In the genomic region with DNA sequence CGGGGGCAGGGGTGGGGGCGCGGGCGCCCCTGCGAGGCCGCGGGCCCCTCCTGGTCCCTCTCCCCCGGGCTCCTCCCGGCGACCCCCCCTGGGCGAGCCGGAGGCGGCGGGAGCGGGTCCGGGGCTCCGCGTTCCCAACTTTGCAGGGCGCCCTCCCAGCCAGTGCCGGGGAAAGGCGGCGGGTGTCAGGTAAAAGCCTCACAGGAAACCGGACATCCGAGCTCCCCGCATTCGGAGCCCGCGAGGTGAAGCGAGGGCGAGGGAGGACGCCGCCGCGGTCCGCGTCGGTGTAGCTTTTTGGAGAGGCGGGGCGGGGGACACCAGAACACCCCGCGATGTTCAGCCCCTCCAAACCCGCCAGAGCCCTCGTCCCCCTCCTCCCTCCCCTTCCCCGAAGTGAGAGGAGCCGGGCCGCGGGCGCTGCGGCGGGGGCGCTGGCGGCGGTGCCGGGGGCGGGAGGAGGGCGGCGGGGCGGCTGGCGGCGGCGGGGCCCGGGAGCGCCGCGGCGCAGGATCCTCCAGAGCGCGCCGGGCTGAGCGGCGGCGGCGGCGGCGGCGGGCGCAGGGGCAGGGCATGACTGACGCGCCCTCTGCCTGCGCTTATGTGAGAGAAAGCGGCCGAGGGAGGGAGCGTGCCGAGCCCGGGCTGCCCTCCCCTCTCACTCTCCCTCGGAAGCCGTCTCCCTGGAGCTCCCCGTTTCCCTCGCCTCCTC, we compare ENCODE assay signal across 8 cellular contexts. TPM values are rescaled to one million over a fixed set of nuclear protein-coding genes. Genes with fewer than 3 reads are reported as not detected.
A peak's percentile ranks its signal among the peaks of the same experiment; 100 is the strongest.
DNase-seq lines count a peak whose midpoint lies in the region; ATAC-seq and TF ChIP-seq lines count a peak whose summit lies in the region.

A gene with protein sequence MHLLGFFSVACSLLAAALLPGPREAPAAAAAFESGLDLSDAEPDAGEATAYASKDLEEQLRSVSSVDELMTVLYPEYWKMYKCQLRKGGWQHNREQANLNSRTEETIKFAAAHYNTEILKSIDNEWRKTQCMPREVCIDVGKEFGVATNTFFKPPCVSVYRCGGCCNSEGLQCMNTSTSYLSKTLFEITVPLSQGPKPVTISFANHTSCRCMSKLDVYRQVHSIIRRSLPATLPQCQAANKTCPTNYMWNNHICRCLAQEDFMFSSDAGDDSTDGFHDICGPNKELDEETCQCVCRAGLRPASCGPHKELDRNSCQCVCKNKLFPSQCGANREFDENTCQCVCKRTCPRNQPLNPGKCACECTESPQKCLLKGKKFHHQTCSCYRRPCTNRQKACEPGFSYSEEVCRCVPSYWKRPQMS (minus strand): TSS at position 575 of the 712 bp plus-strand sequence. CDS start 611 bp downstream, outside the sequence.

- no CpG with 5 or more reads among the region's 89 CpGs for WGBS in esophagus muscularis mucosa

- no peak for TF ChIP-seq EP300 in esophagus muscularis mucosa (IDR thresholded peaks at IDR 0.05)

- DNase-seq in G401 (ENCODE audit: low spot score) (peak; percentile 21), HT1080 (ENCODE audit: low read depth) (peak; percentile 63), UCSD-AML1 (lab: John Stamatoyannopoulos, UW; ENCODE audit: unreplicated experiment) (peak; percentile 40), esophagus muscularis mucosa (ENCODE audit: extremely low spot score) (no peak), mucosa of descending colon (peak; percentile 26 to 50 (median 40)), upper lobe of right lung (peak; percentile 75), OCI-M1 (lab: John Stamatoyannopoulos, UW) (no peak)

- TF ChIP-seq CTCF in esophagus muscularis mucosa (IDR thresholded peaks at IDR 0.05) (peak in 2 of 3 experiments; percentile 39 to 42), mucosa of descending colon (IDR thresholded peaks at IDR 0.05) (no peak), upper lobe of right lung (IDR thresholded peaks at IDR 0.05) (peak; percentile 12)

- H3K9me3 ChIP-seq in esophagus muscularis mucosa = no peaks in the 10 kb centered on the region
- no peaks in the 10 kb centered on the region for H3K9me3 ChIP-seq in mucosa of descending colon
- H3K9me3 ChIP-seq in upper lobe of right lung = no peaks in the 10 kb centered on the region

- intact Hi-C loops in esophagus muscularis mucosa (cut with DNase I) = loop anchor here (5.0 kb wide), 2 partner anchors 225 to 250 kb away; no protein-coding TSS in a partner anchor
- intact Hi-C loops in mucosa of descending colon (cut with DNase I, micrococcal nuclease) = no loop called here
- intact Hi-C loops in upper lobe of right lung (cut with DNase I) = no loop called here

- H3K27ac ChIP-seq in esophagus muscularis mucosa (replicated peaks in 1 of 4) = peak within 1 kb of the TSS; percentile 85 to 91 (median 88)
- peak within 1 kb of the TSS; percentile 77 for H3K27ac ChIP-seq in upper lobe of right lung

- H3K4me3 ChIP-seq in esophagus muscularis mucosa (peak within 1 kb of the TSS; percentile 72 to 91 (median 90)), mucosa of descending colon (peak within 1 kb of the TSS; percentile 1), upper lobe of right lung (peak within 1 kb of the TSS; percentile 66)

- in situ Hi-C loops in G401 (cut with HindIII; ENCODE audit: low sequenced_read_pairs) = no loop called here

- no peaks in the 10 kb centered on the region for H3K36me3 ChIP-seq in esophagus muscularis mucosa
- H3K36me3 ChIP-seq in mucosa of descending colon (ENCODE audit: low read depth) = no peaks in the 10 kb centered on the region
- H3K36me3 ChIP-seq in upper lobe of right lung = no peaks in the 10 kb centered on the region

- peaks cover 3 to 30% (median 24%) of the 10 kb centered on the region in 4 donors for H3K4me1 ChIP-seq in esophagus muscularis mucosa
- H3K4me1 ChIP-seq in mucosa of descending colon (ENCODE audit: low read depth) = no peaks in the 10 kb centered on the region
- H3K4me1 ChIP-seq in upper lobe of right lung = peaks cover 12% of the 10 kb centered on the region

- ATAC-seq in GM21447 (IDR thresholded peaks at IDR 0.05; ENCODE audit: unreplicated experiment) (peak; percentile 73), mucosa of descending colon (peak; percentile 82), upper lobe of right lung (peak; percentile 91)

- H3K27me3 ChIP-seq in esophagus muscularis mucosa (peaks cover 0 to 5% (median 0%) of the 10 kb centered on the region in 4 donors), upper lobe of right lung (peaks cover 8% of the 10 kb centered on the region)

- no peak for TF ChIP-seq POLR2A in esophagus muscularis mucosa (IDR thresholded peaks at IDR 0.05; ENCODE audit: low read depth)

RNA-seq across cellular contexts. Expression of the gene that starts here (rescaled TPM):
- total RNA-seq in G401 (2014; rRNA removed; shearing (Covaris generic)) = 0.14 TPM in 1 of 2 replicates, not detected in the other
- total RNA-seq in HT1080 (2014; rRNA removed; shearing (Covaris generic)) = 43.6 and 51.2 TPM in 2 replicates
- 65.3 and 74.5 TPM in 2 replicates for polyA plus RNA-seq in HT1080 (2015; cell fraction: cytosol; rRNA removed)
- 56.0 and 58.3 TPM in 2 replicates for polyA plus RNA-seq in HT1080 (2015; cell fraction: nucleus; rRNA removed)
- total RNA-seq in esophagus muscularis mucosa (10 to 100 TPM in 1 of 4 donors, 1 to 10 TPM in 3; 4.2 to 10.3 (median 6.9) TPM), mucosa of descending colon (1 to 10 TPM; 1.2 to 5.3 (median 3.4) TPM), upper lobe of right lung (19.0 TPM)

Comparison
In these comparisons a context has a peak if more than half of its experiments do, and no peak if none do; other contexts are left out.
1. Peak in DNase-seq in G401; RNA of the gene not detected or under 1 TPM.
2. DNase-seq: peak in HT1080 (single experiment), UCSD-AML1 (single experiment), mucosa of descending colon (3 of 3) and upper lobe of right lung (single experiment); none in esophagus muscularis mucosa (single experiment) and OCI-M1 (single experiment).
3. H3K4me3 ChIP-seq: peak in every context shown above with its lines; median percentile 90 in esophagus muscularis mucosa; 66 in upper lobe of right lung; 1 in mucosa of descending colon.
4. Peak in every context shown above with its lines, with median percentiles within 50 percentile points of each other: ATAC-seq.